Comparison of ENCODE assay signal across 8 cellular contexts in the genomic region with DNA sequence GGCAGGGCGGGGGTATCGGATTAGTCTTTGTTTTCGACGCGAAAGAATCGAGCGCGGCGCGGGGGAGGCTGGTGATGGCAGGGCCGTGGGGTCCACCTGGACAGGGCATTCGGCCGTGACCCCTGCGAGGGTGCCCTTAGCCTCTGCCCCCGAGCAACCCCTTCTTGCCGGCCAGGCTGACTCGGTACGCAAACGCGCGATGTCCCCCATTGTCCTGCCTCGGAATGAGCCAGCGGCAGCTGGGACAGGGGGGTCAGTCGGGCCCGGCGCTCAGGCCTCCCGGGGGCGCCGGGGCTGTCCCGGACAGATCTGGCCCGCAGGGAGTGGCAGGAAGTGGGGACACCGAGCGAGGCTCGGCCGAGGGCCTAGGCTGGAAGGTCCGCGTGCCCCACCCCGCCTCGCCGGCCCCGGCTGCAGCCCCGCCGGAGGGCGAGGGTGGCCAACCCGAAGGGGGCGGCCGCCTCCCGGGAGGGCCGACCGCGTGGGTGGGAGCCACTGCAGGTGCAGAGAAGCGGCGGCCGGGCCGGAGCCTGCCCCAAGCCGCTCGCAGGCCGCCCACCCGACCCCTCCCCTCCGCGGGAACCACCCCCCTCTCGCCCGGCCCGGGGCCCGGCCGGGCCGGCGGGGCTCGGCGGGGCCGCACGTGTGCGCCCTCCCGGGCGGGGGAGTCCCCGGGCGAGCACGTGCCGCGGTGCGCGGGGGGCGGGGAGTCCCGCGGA. TPM values are rescaled to one million over a fixed set of nuclear protein-coding genes. Genes with fewer than 3 reads are reported as not detected.
DNase-seq lines count a peak whose midpoint lies in the region; ATAC-seq and TF ChIP-seq lines count a peak whose summit lies in the region.

A gene (plus strand): TSS at position 708 of the 719 bp plus-strand sequence. CDS start 1,494 bp downstream, outside the sequence.

- peak within 1 kb of the TSS; percentile 90 to 91 for H3K27ac ChIP-seq in breast epithelium

- intact Hi-C loops in breast epithelium (cut with DNase I; ENCODE audit: low total_unique reads), result loop anchor here (10.0 kb wide), 1 partner anchor 60 kb away; a partner anchor contains a TSS

- no peak for TF ChIP-seq CTCF in breast epithelium (IDR thresholded peaks at IDR 0.05)

- no peaks in the 10 kb centered on the region for H3K9me3 ChIP-seq in breast epithelium

- ATAC-seq in HG02885 (IDR thresholded peaks at IDR 0.05; ENCODE audit: poor library complexity, unreplicated experiment) (peak; percentile 49), left lobe of liver (peak; percentile 48)

- peak; percentile 66 for DNase-seq in NCI-H82 (lab: John Stamatoyannopoulos, UW)
- no peak for DNase-seq in NCI-H82 treated with DMSO at 0.1 percent for 48 hours (lab: John Stamatoyannopoulos, UW; ENCODE audit: unreplicated experiment)
- peak; percentile 60 for DNase-seq in SW480 (ENCODE audit: low spot score)
- no peak for DNase-seq in breast epithelium (ENCODE audit: low spot score in 2 of 2)
- DNase-seq in left lobe of liver (ENCODE audit: low spot score), result no peak
- peak; percentile 45 for DNase-seq in stimulated activated CD8-positive, alpha-beta memory T cell treated with anti-CD3 and anti-CD28 coated beads, Interleukin-15, amount 100 ng/mL, for 24 hours (ENCODE audit: low read depth)
- DNase-seq in NOMO-1 treated with DMSO at 0.1 percent for 48 hours (lab: John Stamatoyannopoulos, UW; ENCODE audit: unreplicated experiment), result no peak

- H3K4me1 ChIP-seq in breast epithelium, result peaks cover 8 to 12% of the 10 kb centered on the region in 2 donors

- peak within 1 kb of the TSS; percentile 54 to 83 (median 69) for H3K4me3 ChIP-seq in breast epithelium

- TF ChIP-seq POLR2A in breast epithelium (IDR thresholded peaks at IDR 0.05), result no peak

- H3K36me3 ChIP-seq in breast epithelium, result no peaks in the 10 kb centered on the region

- no peaks in the 10 kb centered on the region for H3K27me3 ChIP-seq in breast epithelium

RNA-seq across cellular contexts. Expression of the gene that starts here (rescaled TPM):
- 10 to 100 TPM in 1 of 3 donors, 1 to 10 TPM in 2; 7.9 to 13.2 (median 9.8) TPM for total RNA-seq in breast epithelium
- 7.3 TPM for total RNA-seq in left lobe of liver

Comparison
In these comparisons a context has a peak if more than half of its experiments do, and no peak if none do; other contexts are left out.
1. DNase-seq: peak in NCI-H82 (single experiment), SW480 (single experiment) and stimulated activated CD8-positive, alpha-beta memory T cell treated with anti-CD3 and anti-CD28 coated beads, Interleukin-15, amount 100 ng/mL, for 24 hours (single experiment); none in NCI-H82 treated with DMSO at 0.1 percent for 48 hours (single experiment), breast epithelium (0 of 2), left lobe of liver (single experiment) and NOMO-1 treated with DMSO at 0.1 percent for 48 hours (single experiment).